10 cellular contexts compared by ENCODE assay signal in the genomic region with DNA sequence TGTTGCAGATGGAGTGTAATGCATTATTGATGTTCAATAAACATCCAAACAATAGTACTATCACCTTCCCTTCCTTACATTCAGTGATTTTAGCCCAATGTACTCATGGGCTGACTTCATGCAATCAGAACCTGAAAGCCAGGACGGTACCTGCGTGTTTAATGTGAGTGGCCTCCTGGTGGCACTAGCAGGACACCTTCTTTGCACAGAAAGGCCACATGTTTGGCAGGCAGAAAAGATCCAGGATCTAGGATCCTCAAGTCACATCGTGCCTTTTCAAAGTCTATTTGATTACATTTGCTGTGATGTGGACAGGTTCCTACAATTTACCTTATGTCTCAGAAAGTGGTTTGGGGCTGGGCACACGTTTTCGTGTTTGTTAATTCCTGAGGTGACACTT.
A peak's percentile ranks its signal among the peaks of the same experiment; 100 is the strongest.
DNase-seq lines count a peak whose midpoint lies in the region; ATAC-seq and TF ChIP-seq lines count a peak whose summit lies in the region.
"Had no signal": no experiment of that assay in that cellular context is flagged by ENCODE, and none has a peak within 500 bp of the region (broad histone marks: within the 10 kb centered on the region; RNA-seq: fewer than 3 reads in every experiment).

No MANE protein-coding gene starts in this region.

- H3K27me3 ChIP-seq in thoracic aorta (replicated peaks; ENCODE audit: insufficient read depth) (no peaks in the 10 kb centered on the region), Peyer's patch (no peaks in the 10 kb centered on the region)

- H3K27me3 Mint-ChIP-seq in activated CD8-positive, alpha-beta T cell treated with anti-CD3 and anti-CD28 coated beads for 36 hours = peaks cover 20% of the 10 kb centered on the region
- peaks cover 33% of the 10 kb centered on the region for H3K27me3 Mint-ChIP-seq in activated CD8-positive, alpha-beta T cell treated with anti-CD3 and anti-CD28 coated beads, Interleukin-2, amount 10 ng/mL, durations not matched to agents 7 days and 5 days (ENCODE audit: low read depth)

- H3K4me3 ChIP-seq in thoracic aorta = no peak overlapping the region
- no peak overlapping the region for H3K4me3 ChIP-seq in Peyer's patch

- TF ChIP-seq POLR2A in Peyer's patch (IDR thresholded peaks at IDR 0.05) = no peak

- peaks cover 2 to 11% of the 10 kb centered on the region in 2 donors for H3K4me1 ChIP-seq in thoracic aorta (ENCODE audit: control insufficient read depth in 1 of 2, low read depth in 2 of 2)
- peaks cover 0 to 9% (median 3%) of the 10 kb centered on the region in 4 donors for H3K4me1 ChIP-seq in Peyer's patch

- no peaks in the 10 kb centered on the region for H3K36me3 ChIP-seq in thoracic aorta
- H3K36me3 ChIP-seq in Peyer's patch = no peaks in the 10 kb centered on the region

- H3K36me3 Mint-ChIP-seq in activated CD8-positive, alpha-beta T cell treated with anti-CD3 and anti-CD28 coated beads for 36 hours (ENCODE audit: low read depth) = no peaks in the 10 kb centered on the region
- no peaks in the 10 kb centered on the region for H3K36me3 Mint-ChIP-seq in activated CD8-positive, alpha-beta T cell treated with anti-CD3 and anti-CD28 coated beads, Interleukin-2, amount 10 ng/mL, durations not matched to agents 7 days and 5 days (ENCODE audit: low read depth)

- peaks cover 2% of the 10 kb centered on the region for H3K4me1 Mint-ChIP-seq in activated CD8-positive, alpha-beta T cell treated with anti-CD3 and anti-CD28 coated beads for 36 hours (ENCODE audit: low read depth)
- peaks cover 3% of the 10 kb centered on the region for H3K4me1 Mint-ChIP-seq in activated CD8-positive, alpha-beta T cell treated with anti-CD3 and anti-CD28 coated beads, Interleukin-2, amount 10 ng/mL, durations not matched to agents 7 days and 5 days (ENCODE audit: low read depth)
- H3K4me1 Mint-ChIP-seq: central memory CD8-positive, alpha-beta T cell had no signal

- POLR2A ChIA-PET in activated CD8-positive, alpha-beta T cell treated with anti-CD3 and anti-CD28 coated beads for 36 hours (lab: Charles Lee) = no interaction called here
- POLR2A ChIA-PET in activated CD8-positive, alpha-beta T cell treated with anti-CD3 and anti-CD28 coated beads, Interleukin-2, amount 10 ng/mL, durations not matched to agents 7 days and 5 days (lab: Charles Lee) = no interaction called here

- no peak overlapping the region for H3K4me3 Mint-ChIP-seq in activated CD8-positive, alpha-beta T cell treated with anti-CD3 and anti-CD28 coated beads for 36 hours
- H3K4me3 Mint-ChIP-seq in activated CD8-positive, alpha-beta T cell treated with anti-CD3 and anti-CD28 coated beads, Interleukin-2, amount 10 ng/mL, durations not matched to agents 7 days and 5 days = no peak overlapping the region
- H3K4me3 Mint-ChIP-seq: central memory CD8-positive, alpha-beta T cell; T-helper 1 cell treated with Interleukin-12 subunit alpha and Interleukin-12 subunit beta and Interleukin-4 antibody, amounts not matched to agents 30 μg/mL and 1 μg/mL, for 36 hours had no signal

- TF ChIP-seq CTCF in activated CD8-positive, alpha-beta T cell treated with anti-CD3 and anti-CD28 coated beads for 36 hours (IDR thresholded peaks at IDR 0.05) = peak; percentile 18
- peak; percentile 21 for TF ChIP-seq CTCF in thoracic aorta (IDR thresholded peaks at IDR 0.05)
- no peak for TF ChIP-seq CTCF in Peyer's patch (IDR thresholded peaks at IDR 0.05)

- intact Hi-C loops in activated CD8-positive, alpha-beta T cell treated with anti-CD3 and anti-CD28 coated beads for 36 hours (cut with micrococcal nuclease) = loop anchor here (5.0 to 10.0 kb wide), 2 partner anchors 155 to 317 kb away; no protein-coding TSS in a partner anchor

- CTCF ChIA-PET in activated CD8-positive, alpha-beta T cell treated with anti-CD3 and anti-CD28 coated beads for 36 hours (lab: Charles Lee) = interaction anchor here (0.8 to 0.9 kb wide), 2 partner anchors 411 to 1398 kb away, joined by 3 to 5 read pairs; no protein-coding TSS in a partner anchor
- CTCF ChIA-PET in activated CD8-positive, alpha-beta T cell treated with anti-CD3 and anti-CD28 coated beads, Interleukin-2, amount 10 ng/mL, durations not matched to agents 7 days and 5 days (lab: Charles Lee) = interaction anchor here (1.3 kb wide), 1 partner anchor 12 kb away, joined by 3 read pairs; no protein-coding TSS in a partner anchor

- no peak for ATAC-seq in activated CD8-positive, alpha-beta T cell treated with anti-CD3 and anti-CD28 coated beads for 36 hours
- no peak for ATAC-seq in activated CD8-positive, alpha-beta T cell treated with anti-CD3 and anti-CD28 coated beads, Interleukin-2, amount 10 ng/mL, durations not matched to agents 7 days and 5 days
- ATAC-seq in thoracic aorta (ENCODE audit: insufficient number of reproducible peaks, low FRiP score, low read depth) (no peak), GM19324 (IDR thresholded peaks at IDR 0.05; ENCODE audit: low FRiP score, unreplicated experiment) (no peak)

- H3K27ac ChIP-seq in thoracic aorta (peak overlapping the region in 1 of 2 donors; percentile 38), Peyer's patch (no peak overlapping the region)

- H3K27ac Mint-ChIP-seq in activated CD8-positive, alpha-beta T cell treated with anti-CD3 and anti-CD28 coated beads for 36 hours = no peak overlapping the region
- no peak overlapping the region for H3K27ac Mint-ChIP-seq in activated CD8-positive, alpha-beta T cell treated with anti-CD3 and anti-CD28 coated beads, Interleukin-2, amount 10 ng/mL, durations not matched to agents 7 days and 5 days
- H3K27ac Mint-ChIP-seq: T-helper 1 cell treated with Interleukin-12 subunit alpha and Interleukin-12 subunit beta and Interleukin-4 antibody, amounts not matched to agents 30 μg/mL and 1 μg/mL, for 36 hours had no signal

- no peaks in the 10 kb centered on the region for H3K9me3 Mint-ChIP-seq in activated CD8-positive, alpha-beta T cell treated with anti-CD3 and anti-CD28 coated beads for 36 hours
- no peaks in the 10 kb centered on the region for H3K9me3 Mint-ChIP-seq in activated CD8-positive, alpha-beta T cell treated with anti-CD3 and anti-CD28 coated beads, Interleukin-2, amount 10 ng/mL, durations not matched to agents 7 days and 5 days (ENCODE audit: insufficient read depth)
- H3K9me3 Mint-ChIP-seq: central memory CD8-positive, alpha-beta T cell; T-helper 1 cell treated with Interleukin-12 subunit alpha and Interleukin-12 subunit beta and Interleukin-4 antibody, amounts not matched to agents 30 μg/mL and 1 μg/mL, for 36 hours had no signal

- no peaks in the 10 kb centered on the region for H3K9me3 ChIP-seq in thoracic aorta
- no peaks in the 10 kb centered on the region for H3K9me3 ChIP-seq in Peyer's patch

- peak; percentile 21 for DNase-seq in activated CD8-positive, alpha-beta T cell treated with anti-CD3 and anti-CD28 coated beads for 36 hours
- no peak for DNase-seq in activated CD8-positive, alpha-beta T cell treated with anti-CD3 and anti-CD28 coated beads, Interleukin-2, amount 10 ng/mL, durations not matched to agents 7 days and 5 days
- DNase-seq in NCI-H2171 (lab: John Stamatoyannopoulos, UW) (peak; percentile 19), dermis blood vessel endothelial cell (peak; percentile 50), thoracic aorta (ENCODE audit: low spot score) (no peak), Peyer's patch (no peak), superior temporal gyrus (ENCODE audit: extremely low spot score) (no peak)

Comparison
In these comparisons a context has a peak if more than half of its experiments do, and no peak if none do; other contexts are left out.
1. DNase-seq: peak in activated CD8-positive, alpha-beta T cell treated with anti-CD3 and anti-CD28 coated beads for 36 hours (single experiment), NCI-H2171 (single experiment) and dermis blood vessel endothelial cell (single experiment); none in activated CD8-positive, alpha-beta T cell treated with anti-CD3 and anti-CD28 coated beads, Interleukin-2, amount 10 ng/mL, durations not matched to agents 7 days and 5 days (single experiment), thoracic aorta (single experiment), Peyer's patch (0 of 3) and superior temporal gyrus (single experiment).
2. CTCF ChIP-seq: peak in activated CD8-positive, alpha-beta T cell treated with anti-CD3 and anti-CD28 coated beads for 36 hours (single experiment) and thoracic aorta (single experiment); none in Peyer's patch (0 of 6).